Comparison of ENCODE assay signal across 1 cellular context in the genomic region with DNA sequence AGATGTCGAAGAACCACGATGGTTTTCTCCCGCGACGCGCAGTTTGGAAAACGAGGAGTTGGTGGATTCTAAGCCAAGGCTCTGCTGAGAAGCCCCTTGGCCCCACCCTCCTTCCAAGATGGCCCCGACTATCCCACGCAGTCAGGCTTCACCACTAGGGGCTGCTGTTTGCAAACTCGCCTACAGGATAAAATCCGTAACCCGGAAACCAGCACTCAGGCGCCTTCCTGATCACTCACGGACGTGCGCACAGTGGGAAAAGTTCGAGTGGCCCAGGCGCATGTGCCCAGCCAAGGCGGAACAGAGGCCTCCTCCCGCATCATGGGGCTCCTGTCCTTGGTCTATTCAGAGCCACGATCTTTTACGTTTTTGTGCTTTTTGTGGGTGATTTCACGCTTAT.
A peak's percentile ranks its signal among the peaks of the same experiment; 100 is the strongest.
TF ChIP-seq lines count a peak whose summit lies in the region.

No MANE protein-coding gene starts in this region.

TF ChIP-seq in K562, 482 proteins besides CTCF, POLR2A, EP300 and RAD21 (continued from another document):
- TF ChIP-seq ATF3 (IDR thresholded peaks at IDR 0.05) (peak; percentile 38; the same call in 1 of the 2 replicates), ATF3 (CRISPR knock-in tag; conservative IDR thresholded peaks at IDR 0.05) (no peak), E2F6 (IDR thresholded peaks at IDR 0.05; ENCODE audit: borderline replicate concordance in 1 of 2, extremely low read depth in 1 of 2, insufficient read depth in 1 of 2, insufficient read length in 1 of 2, low read depth in 1 of 2, low read length in 1 of 2, poor library complexity in 1 of 2, severe bottlenecking in 1 of 2) (peak in 1 of 2 experiments; percentile 46), MAZ (CRISPR knock-in tag; conservative IDR thresholded peaks at IDR 0.05 in 1 of 2, IDR thresholded peaks at IDR 0.05 in 1 of 2) (peak in 1 of 2 experiments; percentile 56; a peak in 1 of 4 replicates), POLR2G (IDR thresholded peaks at IDR 0.05; ENCODE audit: low read depth, low read length) (0 out of 2 replicates have a peak, but pooled peaks have one; percentile 2), BHLHE40 (IDR thresholded peaks at IDR 0.05; ENCODE audit: low read length) (peak; percentile 12; the same call in 1 of the 2 replicates), DMBX1 (CRISPR knock-in tag; IDR thresholded peaks at IDR 0.05; ENCODE audit: borderline replicate concordance) (0 out of 2 replicates have a peak, but pooled peaks have one; percentile 28), SMC3 (conservative IDR thresholded peaks at IDR 0.05; ENCODE audit: insufficient read depth, low read depth, low read length) (peak; percentile 48; the same call in 1 of the 2 replicates), ELF1 (tag; IDR thresholded peaks at IDR 0.05) (peak; percentile 87), CREM (IDR thresholded peaks at IDR 0.05; ENCODE audit: low read depth) (peak; percentile 44; the same call in 1 of the 2 replicates), CTCFL (IDR thresholded peaks at IDR 0.05; ENCODE audit: borderline replicate concordance, insufficient read depth, low read depth, low read length, poor library complexity, severe bottlenecking) (peak; percentile 83), SMARCC2 (IDR thresholded peaks at IDR 0.05; ENCODE audit: low read depth) (no peak), RCOR1 (IDR thresholded peaks at IDR 0.05; ENCODE audit: borderline replicate concordance in 1 of 2, low read depth in 2 of 2, low read length in 2 of 2) (peak in 1 of 2 experiments; percentile 78; a peak in 2 of 4 replicates)
- TF ChIP-seq, protein P1, sequence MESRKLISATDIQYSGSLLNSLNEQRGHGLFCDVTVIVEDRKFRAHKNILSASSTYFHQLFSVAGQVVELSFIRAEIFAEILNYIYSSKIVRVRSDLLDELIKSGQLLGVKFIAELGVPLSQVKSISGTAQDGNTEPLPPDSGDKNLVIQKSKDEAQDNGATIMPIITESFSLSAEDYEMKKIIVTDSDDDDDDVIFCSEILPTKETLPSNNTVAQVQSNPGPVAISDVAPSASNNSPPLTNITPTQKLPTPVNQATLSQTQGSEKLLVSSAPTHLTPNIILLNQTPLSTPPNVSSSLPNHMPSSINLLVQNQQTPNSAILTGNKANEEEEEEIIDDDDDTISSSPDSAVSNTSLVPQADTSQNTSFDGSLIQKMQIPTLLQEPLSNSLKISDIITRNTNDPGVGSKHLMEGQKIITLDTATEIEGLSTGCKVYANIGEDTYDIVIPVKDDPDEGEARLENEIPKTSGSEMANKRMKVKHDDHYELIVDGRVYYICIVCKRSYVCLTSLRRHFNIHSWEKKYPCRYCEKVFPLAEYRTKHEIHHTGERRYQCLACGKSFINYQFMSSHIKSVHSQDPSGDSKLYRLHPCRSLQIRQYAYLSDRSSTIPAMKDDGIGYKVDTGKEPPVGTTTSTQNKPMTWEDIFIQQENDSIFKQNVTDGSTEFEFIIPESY (CRISPR knock-in tag; IDR thresholded peaks at IDR 0.05): peak; percentile 99
- TF ChIP-seq, protein P2, sequence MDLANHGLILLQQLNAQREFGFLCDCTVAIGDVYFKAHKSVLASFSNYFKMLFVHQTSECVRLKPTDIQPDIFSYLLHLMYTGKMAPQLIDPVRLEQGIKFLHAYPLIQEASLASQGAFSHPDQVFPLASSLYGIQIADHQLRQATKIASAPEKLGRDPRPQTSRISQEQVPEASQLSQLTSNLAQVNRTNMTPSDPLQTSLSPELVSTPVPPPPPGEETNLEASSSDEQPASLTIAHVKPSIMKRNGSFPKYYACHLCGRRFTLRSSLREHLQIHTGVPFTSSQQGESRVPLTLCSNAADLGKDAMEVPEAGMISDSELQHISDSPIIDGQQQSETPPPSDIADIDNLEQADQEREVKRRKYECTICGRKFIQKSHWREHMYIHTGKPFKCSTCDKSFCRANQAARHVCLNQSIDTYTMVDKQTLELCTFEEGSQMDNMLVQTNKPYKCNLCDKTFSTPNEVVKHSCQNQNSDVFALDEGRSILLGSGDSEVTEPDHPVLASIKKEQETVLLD (IDR thresholded peaks at IDR 0.05): 0 out of 2 replicates have a peak, but pooled peaks have one; percentile 25
